Comparison of ENCODE assay signal across 25 cellular contexts in genomic region chr2:169647496-169647895, GRCh38. TPM values are rescaled to one million over a fixed set of nuclear protein-coding genes. Genes with fewer than 3 reads are reported as not detected.
DNase-seq lines count a peak whose midpoint lies in the region; ATAC-seq, FAIRE-seq and TF ChIP-seq lines count a peak whose summit lies in the region.
"Had no signal": no experiment of that assay in that cellular context is flagged by ENCODE, and none has a peak within 500 bp of the region (broad histone marks: within the 10 kb centered on the region; RNA-seq: fewer than 3 reads in every experiment).

No MANE protein-coding gene starts in this region.

- TF ChIP-seq EP300 in Ishikawa (IDR thresholded peaks at IDR 0.05; ENCODE audit: borderline replicate concordance), result no peak

- H3K36me3 ChIP-seq in A673 (ENCODE audit: insufficient read depth, low read length, poor library complexity, severe bottlenecking) (no peaks in the 10 kb centered on the region), OCI-LY7 (ENCODE audit: insufficient read depth, low read length) (no peaks in the 10 kb centered on the region)
- H3K36me3 ChIP-seq: BE2C; BLaER1 treated with 17β-estradiol and CSF1 and Interleukin-3, amounts not matched to agents 10 nM and 100 nM had no signal

- H3K9me2 ChIP-seq in OCI-LY7 (ENCODE audit: insufficient read depth, low read length), result no peaks in the 10 kb centered on the region

- BruUV-seq in A673 (replicated peaks; lab: Mats Ljungman, UMichigan) (no TSS peak), OCI-LY7 (replicated peaks; lab: Mats Ljungman, UMichigan) (no TSS peak)

- no peak overlapping the region for H3K27ac Mint-ChIP-seq in stimulated activated naive CD8-positive, alpha-beta T cell treated with anti-CD3 and anti-CD28 coated beads, Interleukin-15, amount 100 ng/mL, for 72 hours
- H3K27ac Mint-ChIP-seq: CD14-positive monocyte; CD4-positive, alpha-beta T cell; CD8-positive, alpha-beta memory T cell; GM23338; H9; HFFc6 had no signal

- no peak for ATAC-seq in stimulated activated naive CD8-positive, alpha-beta T cell treated with anti-CD3 and anti-CD28 coated beads, Interleukin-15, amount 100 ng/mL, for 72 hours
- ATAC-seq: GM23338, HCT116 had no signal

- H3K27ac ChIP-seq in A673 (ENCODE audit: low read depth, low read length, poor library complexity, severe bottlenecking) (no peak overlapping the region), OCI-LY7 (ENCODE audit: low read depth, low read length, poor library complexity, severe bottlenecking) (no peak overlapping the region)
- H3K27ac ChIP-seq: BLaER1 treated with 17β-estradiol and CSF1 and Interleukin-3, amounts not matched to agents 10 nM and 100 nM had no signal

- H3K4me1 Mint-ChIP-seq in stimulated activated naive CD8-positive, alpha-beta T cell treated with anti-CD3 and anti-CD28 coated beads, Interleukin-15, amount 100 ng/mL, for 72 hours, result peaks cover 5% of the 10 kb centered on the region
- H3K4me1 Mint-ChIP-seq: CD8-positive, alpha-beta memory T cell; GM23338; H9 had no signal

- TF ChIP-seq RAD21 in Ishikawa (IDR thresholded peaks at IDR 0.05; ENCODE audit: low read depth), result no peak

- H3K27me3 Mint-ChIP-seq in stimulated activated naive CD8-positive, alpha-beta T cell treated with anti-CD3 and anti-CD28 coated beads, Interleukin-15, amount 100 ng/mL, for 72 hours, result peaks cover 7% of the 10 kb centered on the region

- CTCF ChIA-PET in A673 (lab: Charles Lee) (no interaction called here), OCI-LY7 (lab: Charles Lee; ENCODE audit: unreplicated experiment) (no interaction called here)

- intact Hi-C loops in A673 (cut with micrococcal nuclease; ENCODE audit: unreplicated experiment) (no loop called here), OCI-LY7 (cut with micrococcal nuclease; ENCODE audit: unreplicated experiment) (no loop called here)

- H3K27me3 ChIP-seq in A673 (replicated peaks; ENCODE audit: insufficient read depth, low read depth, low read length, poor library complexity), result no peaks in the 10 kb centered on the region
- H3K27me3 ChIP-seq: BE2C; BLaER1 treated with 17β-estradiol and CSF1 and Interleukin-3, amounts not matched to agents 10 nM and 100 nM had no signal

- H3K4me2 ChIP-seq in OCI-LY7 (ENCODE audit: low read length), result no peak overlapping the region
- H3K4me2 ChIP-seq: BLaER1 treated with 17β-estradiol and CSF1 and Interleukin-3, amounts not matched to agents 10 nM and 100 nM; GM23338 had no signal

- H3K79me2 ChIP-seq in OCI-LY7 (ENCODE audit: insufficient read depth, low read depth, low read length), result no peaks in the 10 kb centered on the region

- H3K4me1 ChIP-seq in A673 (ENCODE audit: insufficient read depth, low read length, poor library complexity, severe bottlenecking) (no peaks in the 10 kb centered on the region), OCI-LY7 (ENCODE audit: insufficient read depth, low read length, poor library complexity, severe bottlenecking) (no peaks in the 10 kb centered on the region)
- H3K4me1 ChIP-seq: BE2C had no signal

- H3K4me3 Mint-ChIP-seq in stimulated activated naive CD8-positive, alpha-beta T cell treated with anti-CD3 and anti-CD28 coated beads, Interleukin-15, amount 100 ng/mL, for 72 hours, result no peak overlapping the region
- H3K4me3 Mint-ChIP-seq: CD14-positive monocyte; CD4-positive, alpha-beta T cell; CD8-positive, alpha-beta memory T cell; GM23338; H9; HFFc6 had no signal

- no peak overlapping the region for H3K4me3 ChIP-seq in A673 (ENCODE audit: low read depth, low read length, poor library complexity, severe bottlenecking)
- H3K4me3 ChIP-seq in OCI-LY7 (ENCODE audit: low read depth, low read length, poor library complexity, severe bottlenecking), result no peak overlapping the region
- H3K4me3 ChIP-seq: BLaER1 treated with 17β-estradiol and CSF1 and Interleukin-3, amounts not matched to agents 10 nM and 100 nM; GM23338 had no signal

- DNase-seq in A673 (ENCODE audit: low spot score), result peak; percentile 8
- no peak for DNase-seq in stimulated activated naive CD8-positive, alpha-beta T cell treated with anti-CD3 and anti-CD28 coated beads, Interleukin-15, amount 100 ng/mL, for 72 hours
- no peak for DNase-seq in OCI-LY7 (ENCODE audit: low spot score)
- no peak for DNase-seq in GM19240 (ENCODE audit: insufficient read length, low spot score)
- DNase-seq: ACHN; AML-193; BE2C; CD4-positive, alpha-beta T cell; CD8-positive, alpha-beta memory T cell; DMS 273 treated with DMSO at 0.1 percent for 48 hours; DMS79; EL; GDM1; H9; HFFc6 had no signal

- TF ChIP-seq CTCF in A673 (conservative IDR thresholded peaks at IDR 0.05; ENCODE audit: low read depth, low read length) (no peak), OCI-LY7 (conservative IDR thresholded peaks at IDR 0.05; ENCODE audit: low read length) (no peak)

- no peaks in the 10 kb centered on the region for H4K20me1 ChIP-seq in OCI-LY7 (ENCODE audit: insufficient read depth, low read length)
- H4K20me1 ChIP-seq: BLaER1 treated with 17β-estradiol and CSF1 and Interleukin-3, amounts not matched to agents 10 nM and 100 nM had no signal

- H3K9me3 ChIP-seq in A673 (ENCODE audit: low read depth, low read length, poor library complexity, severe bottlenecking) (no peaks in the 10 kb centered on the region), OCI-LY7 (ENCODE audit: low read length) (no peaks in the 10 kb centered on the region)
- H3K9me3 ChIP-seq: BE2C; BLaER1 treated with 17β-estradiol and CSF1 and Interleukin-3, amounts not matched to agents 10 nM and 100 nM had no signal

- no peaks in the 10 kb centered on the region for H3K9me3 Mint-ChIP-seq in stimulated activated naive CD8-positive, alpha-beta T cell treated with anti-CD3 and anti-CD28 coated beads, Interleukin-15, amount 100 ng/mL, for 72 hours
- H3K9me3 Mint-ChIP-seq: CD8-positive, alpha-beta memory T cell; GM23338; H9; HFFc6 had no signal

- peak; percentile 50 for FAIRE-seq in endometrium (lab: Jason Lieb, UNC)
- FAIRE-seq: GM12891, GM18507 had no signal

- POLR2A ChIA-PET in A673 (lab: Charles Lee; ENCODE audit: low non-redundant PET) (no interaction called here), OCI-LY7 (lab: Charles Lee) (interaction anchor here (0.9 kb wide), 1 partner anchor 866 kb away, joined by 3 read pairs; no protein-coding TSS in a partner anchor)

- H2AFZ ChIP-seq in OCI-LY7 (ENCODE audit: low read length), result no peak overlapping the region
- H2AFZ ChIP-seq: GM23338 had no signal

TF ChIP-seq in Ishikawa, 13 proteins besides CTCF, POLR2A, EP300 and RAD21:
- TF ChIP-seq NFIC (IDR thresholded peaks at IDR 0.05), result peak; percentile 66
- TF ChIP-seq TEAD4 (IDR thresholded peaks at IDR 0.05), result no peak

RNA-seq across cellular contexts. Expression of gene CFAP210, which starts 46.7 kb away (rescaled TPM):
- 0.37 and 0.83 TPM in 2 replicates for total RNA-seq in A673 (2021)
- total RNA-seq in OCI-LY7 (2014; rRNA removed; shearing (Covaris generic)), result not detected in 2 replicates
- not detected in 2 replicates for total RNA-seq in OCI-LY7 (2022)
- total RNA-seq: A172, GM23338, H4 had no signal

RNA-seq across cellular contexts. Expression of gene PHOSPHO2, which starts 46.8 kb away (rescaled TPM):
- total RNA-seq in A673 (2021), result 6.9 TPM in 2 replicates
- 2.8 and 4.8 TPM in 2 replicates for total RNA-seq in OCI-LY7 (2014; rRNA removed; shearing (Covaris generic))
- total RNA-seq in OCI-LY7 (2022), result 2.9 and 4.2 TPM in 2 replicates
